ENCODE assay signal across 9 cellular contexts in genomic region chr1:181423301-181423918, GRCh38. TPM values are rescaled to one million over a fixed set of nuclear protein-coding genes. Genes with fewer than 3 reads are reported as not detected.
A peak's percentile ranks its signal among the peaks of the same experiment; 100 is the strongest.
DNase-seq lines count a peak whose midpoint lies in the region; ATAC-seq, FAIRE-seq and TF ChIP-seq lines count a peak whose summit lies in the region.
"Had no signal": no experiment of that assay in that cellular context is flagged by ENCODE, and none has a peak within 500 bp of the region (broad histone marks: within the 10 kb centered on the region; RNA-seq: fewer than 3 reads in every experiment).

No MANE protein-coding gene starts in this region.

- H3K27ac ChIP-seq in breast epithelium: no peak overlapping the region
- no peak overlapping the region for H3K27ac ChIP-seq in endothelial cell of umbilical vein (ENCODE audit: insufficient read depth, low read depth, low read length)
- H3K27ac ChIP-seq in osteoblast (ENCODE audit: low read depth, low read length): no peak overlapping the region

- FAIRE-seq in TTC549 (lab: Jason Lieb, UNC) (peak; percentile 86), endothelial cell of umbilical vein (lab: Jason Lieb, UNC) (no peak)
- FAIRE-seq: colon had no signal

- no peak overlapping the region for H3K27ac Mint-ChIP-seq in MCF 10A (ENCODE audit: low read depth, unreplicated experiment)

- BruUV-seq in MCF 10A (replicated peaks; lab: Mats Ljungman, UMichigan) (no TSS peak), endothelial cell of umbilical vein (replicated peaks; lab: Mats Ljungman, UMichigan) (no TSS peak)

- no peaks in the 10 kb centered on the region for H3K36me3 Mint-ChIP-seq in MCF 10A (ENCODE audit: insufficient read depth, unreplicated experiment)

- no peaks in the 10 kb centered on the region for H3K9me1 ChIP-seq in endothelial cell of umbilical vein (replicated peaks; ENCODE audit: control insufficient read depth, extremely low read depth, insufficient read depth, low read length)

- POLR2A ChIA-PET in MCF 10A (lab: Yijun Ruan, JAX) (interaction anchor here (0.6 to 1.8 kb wide), 3 partner anchors 25 to 179 kb away, joined by 3 to 4 read pairs (median 3); no protein-coding TSS in a partner anchor), endothelial cell of umbilical vein (lab: Charles Lee) (no interaction called here)

- intact Hi-C loops in MCF 10A (cut with micrococcal nuclease): loop anchor here (1.0 to 10.0 kb wide), 5 partner anchors 172 to 909 kb away; partner anchors contain the start of gene XPR1
- intact Hi-C loops in breast epithelium (cut with DNase I; ENCODE audit: low total_unique reads): loop anchor here (5.0 kb wide), 1 partner anchor 231 kb away; no protein-coding TSS in a partner anchor
- intact Hi-C loops in endothelial cell of umbilical vein (cut with micrococcal nuclease): loop anchor here (10.0 kb wide), 1 partner anchor 529 kb away; no protein-coding TSS in a partner anchor

- H3K4me1 ChIP-seq in breast epithelium: no peaks in the 10 kb centered on the region
- no peaks in the 10 kb centered on the region for H3K4me1 ChIP-seq in endothelial cell of umbilical vein (ENCODE audit: control insufficient read depth, extremely low read depth, insufficient read depth, low read length)
- no peaks in the 10 kb centered on the region for H3K4me1 ChIP-seq in osteoblast (ENCODE audit: insufficient read depth, low read length)

- H3K79me2 ChIP-seq in endothelial cell of umbilical vein (ENCODE audit: control insufficient read depth, insufficient read depth, low read length): no peaks in the 10 kb centered on the region
- no peaks in the 10 kb centered on the region for H3K79me2 ChIP-seq in osteoblast (ENCODE audit: insufficient read depth, low read length)

- dilution Hi-C loops in endothelial cell of umbilical vein (cut with MboI; ENCODE audit: extremely low pct_ligation_motif_present, low sequenced_read_pairs): loop anchor here (25.0 kb wide), 2 partner anchors 111 to 211 kb away; no protein-coding TSS in a partner anchor

- DNase-seq in MCF 10A (ENCODE audit: unreplicated experiment): peak; percentile 79
- no peak for DNase-seq in breast epithelium (ENCODE audit: low spot score in 2 of 2)
- DNase-seq in NB4 (ENCODE audit: low read depth): peak; percentile 48
- DNase-seq in endothelial cell of umbilical vein (ENCODE audit: low read depth, low spot score): peak; percentile 23
- no peak for DNase-seq in osteoblast (ENCODE audit: insufficient read length, low spot score, missing footprints)

- H3K4me3 ChIP-seq in breast epithelium (no peak overlapping the region), NB4 (ENCODE audit: low read depth, low read length) (no peak overlapping the region), endothelial cell of umbilical vein (replicated peaks in 1 of 3; ENCODE audit: insufficient read depth in 1 of 3, low read depth in 1 of 3, low read length in 3 of 3) (no peak overlapping the region), osteoblast (ENCODE audit: insufficient read depth, low read length) (no peak overlapping the region)

- ATAC-seq in HG03520 (IDR thresholded peaks at IDR 0.05; ENCODE audit: unreplicated experiment) (no peak), HG03521 (IDR thresholded peaks at IDR 0.05; ENCODE audit: unreplicated experiment) (no peak)

- no peak overlapping the region for H3K4me3 Mint-ChIP-seq in MCF 10A (ENCODE audit: unreplicated experiment)

- H3K27me3 Mint-ChIP-seq in MCF 10A (ENCODE audit: insufficient read depth, unreplicated experiment): peaks cover 38% of the 10 kb centered on the region

- TF ChIP-seq CTCF in MCF 10A (IDR thresholded peaks at IDR 0.05; ENCODE audit: unreplicated experiment) (peak; percentile 68), breast epithelium (IDR thresholded peaks at IDR 0.05) (no peak), NB4 (IDR thresholded peaks at IDR 0.05; ENCODE audit: low read depth, low read length) (peak; percentile 42), endothelial cell of umbilical vein (IDR thresholded peaks at IDR 0.05; ENCODE audit: extremely low read depth in 1 of 2, insufficient read depth in 1 of 2, low read depth in 1 of 2, low read length in 2 of 2) (peak in 1 of 2 donors; percentile 28), osteoblast (IDR thresholded peaks at IDR 0.05; ENCODE audit: extremely low read depth, low read depth, low read length) (peak; percentile 52)

- TF ChIP-seq POLR2A in breast epithelium (IDR thresholded peaks at IDR 0.05) (no peak), NB4 (IDR thresholded peaks at IDR 0.05; ENCODE audit: extremely low read depth, insufficient read length) (no peak), endothelial cell of umbilical vein (IDR thresholded peaks at IDR 0.05; ENCODE audit: low read depth, low read length) (no peak)

- no peaks in the 10 kb centered on the region for H3K9me3 Mint-ChIP-seq in MCF 10A (ENCODE audit: unreplicated experiment)

- H3K9me3 ChIP-seq in breast epithelium (no peaks in the 10 kb centered on the region), endothelial cell of umbilical vein (replicated peaks; ENCODE audit: control insufficient read depth, insufficient read depth, low read length) (no peaks in the 10 kb centered on the region), osteoblast (ENCODE audit: low read depth, low read length) (no peaks in the 10 kb centered on the region)

- H3K36me3 ChIP-seq in breast epithelium (no peaks in the 10 kb centered on the region), endothelial cell of umbilical vein (ENCODE audit: control insufficient read depth in 2 of 2, extremely low read depth in 1 of 2, insufficient read depth in 2 of 2, low read length in 2 of 2) (no peaks in the 10 kb centered on the region), osteoblast (ENCODE audit: insufficient read depth, low read length) (no peaks in the 10 kb centered on the region)

- H2AFZ ChIP-seq in endothelial cell of umbilical vein (ENCODE audit: low read depth, low read length) (no peak overlapping the region), osteoblast (ENCODE audit: low read length) (no peak overlapping the region)

- H3K4me2 ChIP-seq in endothelial cell of umbilical vein (ENCODE audit: insufficient read depth, low read length): no peak overlapping the region
- H3K4me2 ChIP-seq in osteoblast (ENCODE audit: insufficient read depth, low read length): no peak overlapping the region

- H3K9ac ChIP-seq in endothelial cell of umbilical vein (replicated peaks; ENCODE audit: extremely low read depth, insufficient read depth, low read length): no peak overlapping the region

- H3K4me1 Mint-ChIP-seq in MCF 10A (ENCODE audit: insufficient read depth, unreplicated experiment): peaks cover 8% of the 10 kb centered on the region

- H4K20me1 ChIP-seq in endothelial cell of umbilical vein (replicated peaks; ENCODE audit: control insufficient read depth, extremely low read depth, insufficient read depth, low read length) (no peaks in the 10 kb centered on the region), osteoblast (ENCODE audit: insufficient read depth, low read length) (no peaks in the 10 kb centered on the region)

- CTCF ChIA-PET in MCF 10A (lab: Yijun Ruan, JAX) (interaction anchor here (0.5 to 2.7 kb wide), 59 partner anchors 9 to 991 kb away, joined by 3 to 83 read pairs (median 4); no protein-coding TSS in a partner anchor), endothelial cell of umbilical vein (lab: Charles Lee) (interaction anchor here (0.6 to 2.6 kb wide), 13 partner anchors 10 to 542 kb away, joined by 3 to 53 read pairs (median 4); no protein-coding TSS in a partner anchor)

- H3K27me3 ChIP-seq in breast epithelium (peaks cover 0 to 21% of the 10 kb centered on the region in 2 donors), endothelial cell of umbilical vein (ENCODE audit: control insufficient read depth in 2 of 2, insufficient read depth in 2 of 2, low read length in 2 of 2) (no peaks in the 10 kb centered on the region), osteoblast (ENCODE audit: insufficient read depth, low read length) (peaks cover 5% of the 10 kb centered on the region)

TF ChIP-seq in endothelial cell of umbilical vein, 7 proteins besides CTCF, POLR2A, EP300 and RAD21:
- TF ChIP-seq, protein P1, sequence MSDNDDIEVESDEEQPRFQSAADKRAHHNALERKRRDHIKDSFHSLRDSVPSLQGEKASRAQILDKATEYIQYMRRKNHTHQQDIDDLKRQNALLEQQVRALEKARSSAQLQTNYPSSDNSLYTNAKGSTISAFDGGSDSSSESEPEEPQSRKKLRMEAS (IDR thresholded peaks at IDR 0.05; ENCODE audit: insufficient read depth, insufficient read length): no peak
- no peak for TF ChIP-seq MYC (IDR thresholded peaks at IDR 0.05; ENCODE audit: low read depth, low read length)
- TF ChIP-seq POLR2AphosphoS5 (IDR thresholded peaks at IDR 0.05; ENCODE audit: insufficient read depth, low read depth, low read length): no peak
- no peak for TF ChIP-seq EZH2 (IDR thresholded peaks at IDR 0.05; ENCODE audit: borderline replicate concordance, low read depth, low read length, severe bottlenecking)
- TF ChIP-seq GATA2 (IDR thresholded peaks at IDR 0.05; ENCODE audit: insufficient read depth, insufficient read length, low read depth, low read length): no peak
- no peak for TF ChIP-seq FOS (IDR thresholded peaks at IDR 0.05; ENCODE audit: borderline replicate concordance, insufficient read depth, low read length)
- TF ChIP-seq JUN (IDR thresholded peaks at IDR 0.05; ENCODE audit: borderline replicate concordance, insufficient read depth, insufficient read length, low read depth): no peak

RNA-seq across cellular contexts. Expression of gene CACNA1E, which starts 59.9 kb away (rescaled TPM):
- total RNA-seq in MCF 10A (2022): 0.05 and 0.07 TPM in 2 replicates
- total RNA-seq in breast epithelium: under 1 TPM in 1 of 3 donors, not detected in 2; under 0.01 TPM
- not detected in 2 replicates for total RNA-seq in endothelial cell of umbilical vein
- not detected in 2 replicates for polyA plus RNA-seq in endothelial cell of umbilical vein
- polyA plus RNA-seq in endothelial cell of umbilical vein (2011; cell fraction: cytosol; rRNA removed): not detected in 2 replicates
- polyA plus RNA-seq in endothelial cell of umbilical vein (2011; cell fraction: nucleus; rRNA removed): not detected in 2 replicates
- polyA plus RNA-seq in endothelial cell of umbilical vein (2012): not detected in 2 replicates
- polyA minus RNA-seq in endothelial cell of umbilical vein: not detected in 2 replicates
- polyA minus RNA-seq in endothelial cell of umbilical vein (2011; cell fraction: cytosol; rRNA and poly(A)+ RNA removed): not detected
- not detected in 2 replicates for polyA minus RNA-seq in endothelial cell of umbilical vein (2011; cell fraction: nucleus; rRNA and poly(A)+ RNA removed)
- total RNA-seq in osteoblast: under 0.01 and 0.29 TPM in 2 replicates

Comparison
In these comparisons a context has a peak if more than half of its experiments do, and no peak if none do; other contexts are left out.
1. DNase-seq: peak in MCF 10A (single experiment), NB4 (single experiment) and endothelial cell of umbilical vein (single experiment); none in breast epithelium (0 of 2) and osteoblast (single experiment).
2. CTCF ChIP-seq: peak in MCF 10A (single experiment), NB4 (single experiment) and osteoblast (single experiment); none in breast epithelium (0 of 3).